Comparison of ENCODE assay signal across 1 cellular context in the genomic region with DNA sequence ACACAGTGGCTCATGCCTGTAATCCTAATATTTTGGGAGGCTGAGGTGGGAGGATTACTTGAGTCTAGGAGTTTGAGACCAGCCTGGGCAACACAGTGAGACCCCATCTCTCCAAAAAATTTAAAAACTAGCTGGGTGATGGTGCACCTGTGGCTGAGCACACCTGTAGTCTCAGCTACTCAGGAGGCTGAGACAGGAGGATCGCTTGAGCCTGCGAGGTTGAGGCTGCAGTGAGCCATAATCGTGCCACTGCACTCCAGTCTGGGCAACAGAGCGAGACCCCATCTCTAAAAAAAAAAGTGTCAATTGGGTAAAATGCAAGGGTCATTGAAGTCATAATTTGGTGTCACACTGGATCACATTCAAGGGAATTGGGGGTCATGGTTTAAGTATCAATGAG.
TF ChIP-seq lines count a peak whose summit lies in the region.

No MANE protein-coding gene starts in this region.

TF ChIP-seq in K562, 482 proteins besides CTCF, POLR2A, EP300 and RAD21:
- TF ChIP-seq ZNF121 (CRISPR knock-in tag; conservative IDR thresholded peaks at IDR 0.05) (peak; percentile 97), BCOR (IDR thresholded peaks at IDR 0.05) (peak; percentile 38; the same call in 1 of the 2 replicates), RBM25 (IDR thresholded peaks at IDR 0.05; ENCODE audit: low read depth, low read length, severe bottlenecking) (peak; percentile 27)
TF ChIP-seq in K562: peak in this region for 3; not testable (repeated sequence) for 479.
